ENCODE assay signal across 14 cellular contexts in the genomic region with DNA sequence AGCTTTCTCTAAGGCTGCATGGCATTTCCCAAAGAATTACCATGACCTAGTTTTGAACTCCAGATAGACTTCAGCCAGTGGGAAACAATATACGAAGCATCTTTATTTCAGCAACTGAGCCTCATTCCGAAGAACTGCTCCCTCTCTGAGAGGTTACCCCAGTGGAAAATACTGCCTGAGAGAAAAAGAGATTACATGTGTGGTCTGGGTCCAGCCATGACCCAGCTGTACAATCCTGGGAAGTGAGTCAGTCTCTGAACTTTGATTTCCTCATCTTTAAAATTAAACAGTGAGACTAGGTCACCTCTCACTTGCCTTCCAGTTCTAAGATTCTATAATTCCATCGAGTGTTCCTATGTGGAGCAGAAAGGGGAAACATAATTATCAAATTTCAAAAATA. TPM values are rescaled to one million over a fixed set of nuclear protein-coding genes. Genes with fewer than 3 reads are reported as not detected.
A peak's percentile ranks its signal among the peaks of the same experiment; 100 is the strongest.
DNase-seq lines count a peak whose midpoint lies in the region; ATAC-seq and TF ChIP-seq lines count a peak whose summit lies in the region.
"Had no signal": no experiment of that assay in that cellular context is flagged by ENCODE, and none has a peak within 500 bp of the region (broad histone marks: within the 10 kb centered on the region; RNA-seq: fewer than 3 reads in every experiment).

No MANE protein-coding gene starts in this region.

- H2AFZ ChIP-seq in ACC112 (ENCODE audit: low read length, unreplicated experiment) = no peak overlapping the region

- peaks cover 3% of the 10 kb centered on the region for H3K27me3 Mint-ChIP-seq in progenitor cell of endocrine pancreas
- H3K27me3 Mint-ChIP-seq: activated CD4-positive, alpha-beta T cell treated with anti-CD3 and anti-CD28 coated beads, Interleukin-2, amount 10 ng/mL, durations not matched to agents 7 days and 5 days; activated naive CD8-positive, alpha-beta T cell treated with anti-CD3 and anti-CD28 coated beads, Interleukin-2, amount 10 ng/mL, durations not matched to agents 7 days and 5 days; B cell; IgD-negative memory B cell had no signal

- peak overlapping the region; percentile 31; the same call in 1 of the 2 replicates for H3K4me3 ChIP-seq in ACC112 (ENCODE audit: low read depth, low read length)
- no peak overlapping the region for H3K4me3 ChIP-seq in epithelial cell of esophagus (ENCODE audit: low read length)
- H3K4me3 ChIP-seq in lung = no peak overlapping the region

- WGBS in lung, 2 donors = 81% methylated on average over 3 of the region's 3 CpGs

- H3K4me1 ChIP-seq in ACC112 (ENCODE audit: control insufficient read depth, insufficient read depth, low read length, unreplicated experiment) = peaks cover 32% of the 10 kb centered on the region
- peaks cover 3 to 40% of the 10 kb centered on the region in 2 donors for H3K4me1 ChIP-seq in lung (ENCODE audit: control insufficient read depth in 2 of 2, insufficient read depth in 2 of 2, low read length in 2 of 2)

- peak overlapping the region; percentile 75 for H3K27ac ChIP-seq in ACC112 (ENCODE audit: low read depth, low read length)
- peak overlapping the region in 1 of 2 donors; percentile 79 for H3K27ac ChIP-seq in lung (ENCODE audit: low read depth in 1 of 2, low read length in 1 of 2)

- H3K27me3 ChIP-seq in ACC112 (ENCODE audit: insufficient read depth, low read length) (no peaks in the 10 kb centered on the region), lung (ENCODE audit: control insufficient read depth, insufficient read depth) (no peaks in the 10 kb centered on the region)

- peaks cover 2% of the 10 kb centered on the region for H3K79me2 ChIP-seq in ACC112 (ENCODE audit: control insufficient read depth, insufficient read depth, low read length, unreplicated experiment)

- H3K9me3 ChIP-seq in lung (ENCODE audit: control insufficient read depth in 2 of 2, insufficient read depth in 1 of 2, low read length in 1 of 2) = no peaks in the 10 kb centered on the region

- H3K36me3 ChIP-seq in ACC112 (ENCODE audit: insufficient read depth, low read length) (no peaks in the 10 kb centered on the region), lung (ENCODE audit: control insufficient read depth in 2 of 2, insufficient read depth in 2 of 2, low read length in 2 of 2) (no peaks in the 10 kb centered on the region)

- H3K36me3 Mint-ChIP-seq in progenitor cell of endocrine pancreas (ENCODE audit: insufficient read depth) = peaks cover 1% of the 10 kb centered on the region
- H3K36me3 Mint-ChIP-seq: IgD-negative memory B cell had no signal

- peaks cover 3% of the 10 kb centered on the region for H3K9me3 Mint-ChIP-seq in progenitor cell of endocrine pancreas (ENCODE audit: low read depth)
- H3K9me3 Mint-ChIP-seq: activated naive CD8-positive, alpha-beta T cell treated with anti-CD3 and anti-CD28 coated beads, Interleukin-2, amount 10 ng/mL, durations not matched to agents 7 days and 5 days had no signal

- ATAC-seq in lung (ENCODE audit: insufficient read depth, low FRiP score) = peak; percentile 50
- no peak for ATAC-seq in HG03196 (IDR thresholded peaks at IDR 0.05; ENCODE audit: unreplicated experiment)

- no peak overlapping the region for H3K4me3 Mint-ChIP-seq in progenitor cell of endocrine pancreas (ENCODE audit: low read depth)
- H3K4me3 Mint-ChIP-seq: activated CD4-positive, alpha-beta T cell treated with anti-CD3 and anti-CD28 coated beads, Interleukin-2, amount 10 ng/mL, durations not matched to agents 7 days and 5 days; activated naive CD8-positive, alpha-beta T cell treated with anti-CD3 and anti-CD28 coated beads, Interleukin-2, amount 10 ng/mL, durations not matched to agents 7 days and 5 days; B cell; IgD-negative memory B cell had no signal

- DNase-seq in LHCN-M2 (ENCODE audit: low read depth) (peak; percentile 69), epithelial cell of esophagus (ENCODE audit: low read depth) (peak; percentile 41), lung (ENCODE audit: low spot score) (no peak), progenitor cell of endocrine pancreas (ENCODE audit: low spot score, unreplicated experiment) (no peak), superior temporal gyrus (ENCODE audit: extremely low spot score) (no peak)
- no peak for DNase-seq in activated T-cell treated with anti-CD3 and anti-CD28 coated beads, Interleukin-2, amount 50 U/mL, for 1 hour
- DNase-seq: activated CD4-positive, alpha-beta T cell treated with anti-CD3 and anti-CD28 coated beads, Interleukin-2, amount 10 ng/mL, durations not matched to agents 7 days and 5 days; activated naive CD8-positive, alpha-beta T cell treated with anti-CD3 and anti-CD28 coated beads, Interleukin-2, amount 10 ng/mL, durations not matched to agents 7 days and 5 days; NCI-H2171; stimulated activated CD4-positive, alpha-beta T cell treated with anti-CD3 and anti-CD28 coated beads, Interleukin-4, amount 100 ng/mL, for 1 hour had no signal

- peaks cover 6% of the 10 kb centered on the region for H3K4me1 Mint-ChIP-seq in progenitor cell of endocrine pancreas (ENCODE audit: low read depth)
- H3K4me1 Mint-ChIP-seq: B cell had no signal

- H3K27ac Mint-ChIP-seq in progenitor cell of endocrine pancreas = no peak overlapping the region
- H3K27ac Mint-ChIP-seq: activated CD4-positive, alpha-beta T cell treated with anti-CD3 and anti-CD28 coated beads, Interleukin-2, amount 10 ng/mL, durations not matched to agents 7 days and 5 days; activated naive CD8-positive, alpha-beta T cell treated with anti-CD3 and anti-CD28 coated beads, Interleukin-2, amount 10 ng/mL, durations not matched to agents 7 days and 5 days; B cell; IgD-negative memory B cell had no signal

- TF ChIP-seq CTCF in epithelial cell of esophagus (IDR thresholded peaks at IDR 0.05; ENCODE audit: insufficient read depth, low read depth, low read length, missing control alignments) = no peak
- no peak for TF ChIP-seq CTCF in lung (IDR thresholded peaks at IDR 0.05; ENCODE audit: control extremely low read depth, extremely low read depth)
- no peak for TF ChIP-seq CTCF in progenitor cell of endocrine pancreas (IDR thresholded peaks at IDR 0.05; ENCODE audit: unreplicated experiment)

RNA-seq across cellular contexts. Expression of a gene that starts 42.4 kb away (rescaled TPM):
- total RNA-seq in LHCN-M2 (2014; rRNA removed) = 0.23 and 0.45 TPM in 2 replicates
- polyA plus RNA-seq in LHCN-M2 (2012) = 0.32 TPM
- 10 to 100 TPM; 18.3 to 36.3 TPM for total RNA-seq in lung
- 10 to 100 TPM in 1 of 2 donors, 1 to 10 TPM in 1; 9.4 to 10.3 TPM for polyA plus RNA-seq in lung
- 15.7 and 17.7 TPM in 2 replicates for total RNA-seq in progenitor cell of endocrine pancreas

Comparison
In these comparisons a context has a peak if more than half of its experiments do, and no peak if none do; other contexts are left out.
1. DNase-seq: peak in LHCN-M2 (single experiment) and epithelial cell of esophagus (single experiment); none in lung (single experiment), activated T-cell treated with anti-CD3 and anti-CD28 coated beads, Interleukin-2, amount 50 U/mL, for 1 hour (single experiment), progenitor cell of endocrine pancreas (single experiment) and superior temporal gyrus (single experiment).
2. RNA of a gene that starts 42.4 kb away (total RNA-seq): 18.3 to 36.3 TPM in lung and 15.7 to 17.7 TPM in progenitor cell of endocrine pancreas; 0.23 to 0.45 TPM in LHCN-M2; every median in the first group is over 10 times any median in the second.